Comparison of ENCODE assay signal across 1 cellular context in the genomic region with DNA sequence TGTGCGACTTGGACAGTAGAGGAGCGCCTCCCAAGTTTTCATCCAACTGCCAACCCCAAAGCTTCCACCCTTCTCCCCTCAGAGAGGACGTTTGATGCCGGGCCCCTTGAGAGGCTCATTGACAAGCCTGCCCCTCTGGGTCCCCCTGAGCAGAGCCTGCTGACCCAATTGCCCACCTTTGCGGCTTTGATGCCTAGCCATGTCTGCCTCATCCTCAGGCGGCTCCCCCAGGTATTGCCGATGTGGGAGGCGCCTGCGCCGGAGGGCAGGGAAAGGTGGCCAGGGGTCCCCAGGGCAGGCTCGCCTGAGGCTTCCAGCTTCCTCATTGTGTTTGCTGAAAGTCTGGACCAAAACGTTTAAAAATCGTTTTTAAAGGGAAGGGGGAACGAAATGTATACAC.
TF ChIP-seq lines count a peak whose summit lies in the region.

No MANE protein-coding gene starts in this region.

TF ChIP-seq in HepG2, 621 proteins besides CTCF, POLR2A, EP300 and RAD21:
- TF ChIP-seq NPAS2 (CRISPR knock-in tag; IDR thresholded peaks at IDR 0.05; ENCODE audit: borderline replicate concordance), result no peak
- TF ChIP-seq, protein P1, sequence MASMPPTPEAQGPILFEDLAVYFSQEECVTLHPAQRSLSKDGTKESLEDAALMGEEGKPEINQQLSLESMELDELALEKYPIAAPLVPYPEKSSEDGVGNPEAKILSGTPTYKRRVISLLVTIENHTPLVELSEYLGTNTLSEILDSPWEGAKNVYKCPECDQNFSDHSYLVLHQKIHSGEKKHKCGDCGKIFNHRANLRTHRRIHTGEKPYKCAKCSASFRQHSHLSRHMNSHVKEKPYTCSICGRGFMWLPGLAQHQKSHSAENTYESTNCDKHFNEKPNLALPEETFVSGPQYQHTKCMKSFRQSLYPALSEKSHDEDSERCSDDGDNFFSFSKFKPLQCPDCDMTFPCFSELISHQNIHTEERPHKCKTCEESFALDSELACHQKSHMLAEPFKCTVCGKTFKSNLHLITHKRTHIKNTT (CRISPR knock-in tag; IDR thresholded peaks at IDR 0.05), result no peak
- TF ChIP-seq ZFP82 (CRISPR knock-in tag; IDR thresholded peaks at IDR 0.05; ENCODE audit: borderline replicate concordance), result no peak
- no peak for TF ChIP-seq KDM3A (CRISPR knock-in tag; IDR thresholded peaks at IDR 0.05; ENCODE audit: low read depth)
- no peak for TF ChIP-seq ZSCAN29 (CRISPR knock-in tag; conservative IDR thresholded peaks at IDR 0.05)
- no peak for TF ChIP-seq KLF12 (CRISPR knock-in tag; IDR thresholded peaks at IDR 0.05; ENCODE audit: borderline replicate concordance)
- TF ChIP-seq, protein P2, sequence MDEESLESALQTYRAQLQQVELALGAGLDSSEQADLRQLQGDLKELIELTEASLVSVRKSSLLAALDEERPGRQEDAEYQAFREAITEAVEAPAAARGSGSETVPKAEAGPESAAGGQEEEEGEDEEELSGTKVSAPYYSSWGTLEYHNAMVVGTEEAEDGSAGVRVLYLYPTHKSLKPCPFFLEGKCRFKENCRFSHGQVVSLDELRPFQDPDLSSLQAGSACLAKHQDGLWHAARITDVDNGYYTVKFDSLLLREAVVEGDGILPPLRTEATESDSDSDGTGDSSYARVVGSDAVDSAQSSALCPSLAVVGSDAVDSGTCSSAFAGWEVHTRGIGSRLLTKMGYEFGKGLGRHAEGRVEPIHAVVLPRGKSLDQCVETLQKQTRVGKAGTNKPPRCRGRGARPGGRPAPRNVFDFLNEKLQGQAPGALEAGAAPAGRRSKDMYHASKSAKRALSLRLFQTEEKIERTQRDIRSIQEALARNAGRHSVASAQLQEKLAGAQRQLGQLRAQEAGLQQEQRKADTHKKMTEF (CRISPR knock-in tag; IDR thresholded peaks at IDR 0.05), result no peak
- no peak for TF ChIP-seq ZNF777 (CRISPR knock-in tag; IDR thresholded peaks at IDR 0.05)
- TF ChIP-seq ZNF616 (CRISPR knock-in tag; IDR thresholded peaks at IDR 0.05; ENCODE audit: low read depth), result no peak
